8 cellular contexts compared by ENCODE assay signal in genomic region chr15:60477991-60478632, GRCh38. TPM values are rescaled to one million over a fixed set of nuclear protein-coding genes. Genes with fewer than 3 reads are reported as not detected.
DNase-seq lines count a peak whose midpoint lies in the region; ATAC-seq and TF ChIP-seq lines count a peak whose summit lies in the region.

No MANE protein-coding gene starts in this region.

- TSS peak; percentile 49 for BruUV-seq in OCI-LY7 (replicated peaks; lab: Mats Ljungman, UMichigan)

- H3K9me3 ChIP-seq in OCI-LY7 (ENCODE audit: low read length): no peaks in the 10 kb centered on the region
- no peaks in the 10 kb centered on the region for H3K9me3 ChIP-seq in subcutaneous abdominal adipose tissue (ENCODE audit: control insufficient read depth in 5 of 5, low read length in 5 of 5)

- peaks cover 42% of the 10 kb centered on the region for H3K79me2 ChIP-seq in OCI-LY7 (ENCODE audit: insufficient read depth, low read depth, low read length)

- intact Hi-C loops in OCI-LY7 (cut with micrococcal nuclease; ENCODE audit: unreplicated experiment): no loop called here

- peaks cover 58% of the 10 kb centered on the region for H3K4me1 Mint-ChIP-seq in activated T-cell treated with anti-CD3 and anti-CD28 coated beads, Interleukin-2, amount 50 U/mL, for 24 hours (ENCODE audit: low read depth)

- peak overlapping the region; percentile 98 for H3K4me3 Mint-ChIP-seq in activated T-cell treated with anti-CD3 and anti-CD28 coated beads, Interleukin-2, amount 50 U/mL, for 24 hours

- H3K27ac ChIP-seq in OCI-LY7 (ENCODE audit: low read depth, low read length, poor library complexity, severe bottlenecking) (peak overlapping the region; percentile 51), subcutaneous abdominal adipose tissue (ENCODE audit: low read depth, low read length) (peak overlapping the region; percentile 98)

- peak overlapping the region; percentile 95 for H2AFZ ChIP-seq in OCI-LY7 (ENCODE audit: low read length)

- H3K36me3 ChIP-seq in OCI-LY7 (ENCODE audit: insufficient read depth, low read length) (peaks cover 41% of the 10 kb centered on the region), subcutaneous abdominal adipose tissue (ENCODE audit: control insufficient read depth in 5 of 5, insufficient read depth in 5 of 5, low read length in 5 of 5) (peaks cover 3 to 17% (median 16%) of the 10 kb centered on the region in 5 donors)

- H3K9me3 Mint-ChIP-seq in activated T-cell treated with anti-CD3 and anti-CD28 coated beads, Interleukin-2, amount 50 U/mL, for 24 hours: no peaks in the 10 kb centered on the region

- peaks cover 12% of the 10 kb centered on the region; the same call in 1 of the 2 replicates for H4K20me1 ChIP-seq in OCI-LY7 (ENCODE audit: insufficient read depth, low read length)

- H3K27me3 ChIP-seq in subcutaneous abdominal adipose tissue (ENCODE audit: control insufficient read depth in 5 of 5, insufficient read depth in 4 of 5, low read length in 5 of 5): no peaks in the 10 kb centered on the region

- CTCF ChIA-PET in OCI-LY7 (lab: Charles Lee; ENCODE audit: unreplicated experiment): no interaction called here

- no peak for TF ChIP-seq CTCF in OCI-LY7 (conservative IDR thresholded peaks at IDR 0.05; ENCODE audit: low read length)

- DNase-seq in activated T-cell treated with anti-CD3 and anti-CD28 coated beads, Interleukin-2, amount 50 U/mL, for 24 hours: no peak
- no peak for DNase-seq in activated T-cell treated with anti-CD3 and anti-CD28 coated beads, Interleukin-2, amount 50 U/mL, for 1 hour
- DNase-seq in OCI-LY7 (ENCODE audit: low spot score) (peak; percentile 21), cerebellar cortex (ENCODE audit: low spot score) (peak; percentile 46), kidney tubule cell (ENCODE audit: low spot score) (peak; percentile 41), NCI-H2227 (lab: John Stamatoyannopoulos, UW; ENCODE audit: unreplicated experiment) (no peak)

- peaks cover 60% of the 10 kb centered on the region for H3K36me3 Mint-ChIP-seq in activated T-cell treated with anti-CD3 and anti-CD28 coated beads, Interleukin-2, amount 50 U/mL, for 24 hours (ENCODE audit: low read depth)

- H3K4me3 ChIP-seq in OCI-LY7 (ENCODE audit: low read depth, low read length, poor library complexity, severe bottlenecking) (peak overlapping the region; percentile 77), subcutaneous abdominal adipose tissue (ENCODE audit: low read depth in 1 of 5, low read length in 5 of 5) (peak overlapping the region; percentile 92 to 98 (median 96))

- POLR2A ChIA-PET in OCI-LY7 (lab: Charles Lee): interaction anchor here (0.6 to 1.7 kb wide), 5 partner anchors 9 to 32 kb away, joined by 3 to 5 read pairs (median 4); no protein-coding TSS in a partner anchor

- ATAC-seq in GM19463 (IDR thresholded peaks at IDR 0.05; ENCODE audit: unreplicated experiment): no peak

- peak overlapping the region; percentile 91 for H3K4me2 ChIP-seq in OCI-LY7 (ENCODE audit: low read length)

- peaks cover 29% of the 10 kb centered on the region for H3K4me1 ChIP-seq in OCI-LY7 (ENCODE audit: insufficient read depth, low read length, poor library complexity, severe bottlenecking)
- H3K4me1 ChIP-seq in subcutaneous abdominal adipose tissue (ENCODE audit: control insufficient read depth in 5 of 5, insufficient read depth in 5 of 5, low read length in 5 of 5): peaks cover 0 to 36% (median 29%) of the 10 kb centered on the region in 5 donors

- H3K27ac Mint-ChIP-seq in activated T-cell treated with anti-CD3 and anti-CD28 coated beads, Interleukin-2, amount 50 U/mL, for 24 hours: peak overlapping the region; percentile 99

- no peaks in the 10 kb centered on the region for H3K9me2 ChIP-seq in OCI-LY7 (ENCODE audit: insufficient read depth, low read length)

- H3K27me3 Mint-ChIP-seq in activated T-cell treated with anti-CD3 and anti-CD28 coated beads, Interleukin-2, amount 50 U/mL, for 24 hours: no peaks in the 10 kb centered on the region

- H3K9ac ChIP-seq in subcutaneous abdominal adipose tissue (ENCODE audit: low read length in 5 of 5): peak overlapping the region; percentile 65 to 97 (median 97)

RNA-seq across cellular contexts. Expression of gene ICE2, which starts 0.8 kb away (rescaled TPM):
- 35.5 and 37.1 TPM in 2 replicates for total RNA-seq in OCI-LY7 (2014; rRNA removed; shearing (Covaris generic))
- total RNA-seq in OCI-LY7 (2022): 78.1 and 80.1 TPM in 2 replicates

Comparison
In these comparisons a context has a peak if more than half of its experiments do, and no peak if none do; other contexts are left out.
1. DNase-seq: peak in OCI-LY7 (single experiment), cerebellar cortex (single experiment) and kidney tubule cell (single experiment); none in activated T-cell treated with anti-CD3 and anti-CD28 coated beads, Interleukin-2, amount 50 U/mL, for 24 hours (single experiment), activated T-cell treated with anti-CD3 and anti-CD28 coated beads, Interleukin-2, amount 50 U/mL, for 1 hour (single experiment) and NCI-H2227 (single experiment).